In the genomic region with DNA sequence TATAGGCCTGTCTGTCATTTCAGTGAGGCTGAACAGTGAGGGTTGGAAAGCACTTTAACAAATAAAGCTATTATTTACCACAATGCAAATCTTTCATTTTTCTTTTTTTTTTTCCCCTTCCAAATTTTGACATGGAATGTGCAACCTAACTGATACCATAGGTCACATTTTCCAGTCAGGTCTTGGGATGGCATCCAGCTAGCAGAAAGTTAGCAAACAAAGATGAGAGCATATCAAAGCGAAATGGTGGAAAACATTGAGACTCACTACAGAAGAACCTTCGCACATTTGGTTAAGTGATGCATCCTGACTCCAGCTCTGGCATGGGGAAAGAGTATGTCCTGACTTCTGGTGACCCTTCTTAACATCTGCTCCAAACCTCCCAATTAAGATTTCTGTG, we compare ENCODE assay signal across 26 cellular contexts.
"Had no signal": no experiment of that assay in that cellular context is flagged by ENCODE, and none has a peak within 500 bp of the region (broad histone marks: within the 10 kb centered on the region; RNA-seq: fewer than 3 reads in every experiment).

No MANE protein-coding gene starts in this region.

- FAIRE-seq: keratinocyte had no signal

- H3K27me3 ChIP-seq: heart right ventricle, hepatocyte, left lung, ovary, tibial nerve, upper lobe of left lung, vagina had no signal

- H3K4me3 ChIP-seq: heart right ventricle, hepatocyte, left lung, lung, mucosa of descending colon, ovary, smooth muscle cell, tibial nerve, upper lobe of left lung, vagina had no signal

- H3K9me3 ChIP-seq: heart right ventricle, left lung, mucosa of descending colon, ovary, tibial nerve, upper lobe of left lung, vagina had no signal

- H3K79me2 ChIP-seq: hepatocyte had no signal

- H2AFZ ChIP-seq: hepatocyte had no signal

- H3K27ac ChIP-seq: heart right ventricle, hepatocyte, left lung, ovary, tibial nerve, upper lobe of left lung, vagina had no signal

- H3K36me3 ChIP-seq: ovary had no signal

- H3K4me1 ChIP-seq: left lung, upper lobe of left lung, vagina had no signal

- ATAC-seq: heart right ventricle; left cardiac atrium; left lung; mucosa of descending colon; naive thymus-derived CD4-positive, alpha-beta T cell; natural killer cell treated with Interleukin-12 subunit alpha and Interleukin-12 subunit beta and Interleukin-15 and Interleukin-18, amount 100 ng/mL, for 72 hours; right cardiac atrium; stimulated activated memory B cell treated with anti-CD40 and anti-IgM and Interleukin-4, amounts not matched to agents 10 μg/mL and 1 μg/mL and 100 μg/mL, for 72 hours; stimulated activated naive CD8-positive, alpha-beta T cell treated with anti-CD3 and anti-CD28 coated beads, Interleukin-15, amount 100 ng/mL, for 72 hours had no signal

- H3K4me2 ChIP-seq: hepatocyte, smooth muscle cell had no signal

- DNase-seq: heart right ventricle; kidney glomerular epithelial cell; left cardiac atrium; left lung; midbrain; mucosa of descending colon; naive thymus-derived CD4-positive, alpha-beta T cell; ovary; retina; right cardiac atrium; stimulated activated CD4-positive, alpha-beta T cell treated with anti-CD3 and anti-CD28 coated beads, Interleukin-1b, Interleukin-23, amount 100 ng/mL, for 48 hours; stimulated activated CD4-positive, alpha-beta T cell treated with anti-CD3 and anti-CD28 coated beads, Interleukin-2, amount 100 ng/mL, for 48 hours; stimulated activated CD4-positive, alpha-beta T cell treated with anti-CD3 and anti-CD28 coated beads, Interleukin-4, amount 100 ng/mL, for 4 hours; stimulated activated CD8-positive, alpha-beta memory T cell treated with anti-CD3 and anti-CD28 coated beads, Interleukin-4, amount 100 ng/mL, for 48 hours; stimulated activated naive CD4-positive, alpha-beta T cell treated with Interleukin-2 at 50 U/mL for 16 hours; stimulated activated naive CD8-positive, alpha-beta T cell treated with anti-CD3 and anti-CD28 coated beads, Interleukin-15, amount 100 ng/mL, for 72 hours; substantia nigra; upper lobe of left lung had no signal
